Comparison of ENCODE assay signal across 21 cellular contexts in the genomic region with DNA sequence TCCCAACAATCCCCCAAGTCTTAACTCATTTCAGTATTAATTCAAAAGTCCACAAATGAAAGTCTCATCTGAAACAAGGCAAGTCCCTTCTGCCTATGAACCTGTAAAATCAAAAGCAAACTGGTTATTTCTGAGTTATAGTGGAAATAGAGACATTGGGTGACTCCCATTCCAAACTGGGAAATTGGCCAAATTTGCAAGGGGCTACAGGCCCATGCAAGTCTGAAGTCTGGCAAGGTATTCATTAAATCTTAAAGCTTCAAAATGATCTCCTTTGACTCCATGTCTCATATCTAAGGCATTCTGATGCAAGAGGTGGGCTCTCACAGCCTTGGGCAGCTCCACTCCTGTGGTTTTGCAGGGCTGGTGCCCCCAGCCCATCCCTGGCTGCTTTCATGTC.
"Had no signal": no experiment of that assay in that cellular context is flagged by ENCODE, and none has a peak within 500 bp of the region (broad histone marks: within the 10 kb centered on the region; RNA-seq: fewer than 3 reads in every experiment).

No MANE protein-coding gene starts in this region.

- H3K4me3 ChIP-seq: SJCRH30 had no signal

- H3K9me3 ChIP-seq: SJCRH30 had no signal

- H3K36me3 ChIP-seq: SJCRH30 had no signal

- DNase-seq: IMR-90; Karpas-422; KG1; MM.1S; NCI-H1092 treated with DMSO at 0.1 percent for 48 hours; NCI-H1417 treated with DMSO at 0.1 percent for 48 hours; NCI-H146; NCI-H1694 treated with DMSO at 0.1 percent for 48 hours; NCI-H1930; NCI-H2081; NCI-H2107; NCI-H2227 treated with DMSO at 0.1 percent for 48 hours; NCI-H524; NCI-H526 treated with DMSO at 0.1 percent for 48 hours; NCI-H748 treated with DMSO at 0.1 percent for 48 hours; NK-92 treated with Interleukin-12 subunit alpha and Interleukin-12 subunit beta, amount 100 ng/mL, for 24 hours; PC-3; SHP77 treated with DMSO at 0.1 percent for 48 hours; SJCRH30 had no signal

- H3K27me3 ChIP-seq: SJCRH30 had no signal

- H3K4me1 ChIP-seq: SJCRH30 had no signal

- FAIRE-seq: HepG2 had no signal

- H3K27ac ChIP-seq: RWPE1, SJCRH30 had no signal
